ENCODE assay signal across 20 cellular contexts in genomic region chr5:114113604-114114003, GRCh38.
DNase-seq lines count a peak whose midpoint lies in the region; ATAC-seq and TF ChIP-seq lines count a peak whose summit lies in the region.
"Had no signal": no experiment of that assay in that cellular context is flagged by ENCODE, and none has a peak within 500 bp of the region (broad histone marks: within the 10 kb centered on the region; RNA-seq: fewer than 3 reads in every experiment).

No MANE protein-coding gene starts in this region.

- no peaks in the 10 kb centered on the region for H3K9me3 Mint-ChIP-seq in activated CD4-positive, alpha-beta T cell treated with anti-CD3 and anti-CD28 coated beads, Interleukin-2, amount 10 ng/mL, durations not matched to agents 24 days and 14 days
- H3K9me3 Mint-ChIP-seq in type B pancreatic cell = peaks cover 5% of the 10 kb centered on the region
- H3K9me3 Mint-ChIP-seq: CD8-positive, alpha-beta T cell had no signal

- H3K36me3 Mint-ChIP-seq in activated CD4-positive, alpha-beta T cell treated with anti-CD3 and anti-CD28 coated beads, Interleukin-2, amount 10 ng/mL, durations not matched to agents 24 days and 14 days (ENCODE audit: low read depth) = no peaks in the 10 kb centered on the region
- no peaks in the 10 kb centered on the region for H3K36me3 Mint-ChIP-seq in type B pancreatic cell
- H3K36me3 Mint-ChIP-seq: CD8-positive, alpha-beta T cell had no signal

- intact Hi-C loops in activated CD4-positive, alpha-beta T cell treated with anti-CD3 and anti-CD28 coated beads, Interleukin-2, amount 10 ng/mL, durations not matched to agents 24 days and 14 days (cut with micrococcal nuclease) = no loop called here

- DNase-seq in activated CD4-positive, alpha-beta T cell treated with anti-CD3 and anti-CD28 coated beads, Interleukin-2, amount 10 ng/mL, durations not matched to agents 24 days and 14 days = peak; percentile 7
- no peak for DNase-seq in activated CD4-positive, alpha-beta T cell treated with anti-CD3 and anti-CD28 coated beads for 48 hours
- DNase-seq in omental fat pad (ENCODE audit: low spot score) = no peak
- no peak for DNase-seq in type B pancreatic cell (ENCODE audit: extremely low spot score, unreplicated experiment)
- no peak for DNase-seq in amygdala (lab: John Stamatoyannopoulos, UW)
- DNase-seq in stimulated activated naive CD8-positive, alpha-beta T cell treated with anti-CD3 and anti-CD28 coated beads, Interleukin-15, Interleukin-2, amounts not matched to agents 100 U/mL and 50 U/mL, for 24 hours = no peak
- DNase-seq: AML-193; CD4-positive, alpha-beta T cell; CD8-positive, alpha-beta T cell; COR-L47; DMS 273 treated with DMSO at 0.1 percent for 48 hours; DMS153; DMS53; DMS79; DND-41; EL; GDM1 had no signal

- no peaks in the 10 kb centered on the region for H3K4me1 Mint-ChIP-seq in activated CD4-positive, alpha-beta T cell treated with anti-CD3 and anti-CD28 coated beads, Interleukin-2, amount 10 ng/mL, durations not matched to agents 24 days and 14 days
- H3K4me1 Mint-ChIP-seq in type B pancreatic cell (ENCODE audit: unreplicated experiment) = peaks cover 4% of the 10 kb centered on the region
- H3K4me1 Mint-ChIP-seq: B cell had no signal

- no peak overlapping the region for H3K27ac Mint-ChIP-seq in activated CD4-positive, alpha-beta T cell treated with anti-CD3 and anti-CD28 coated beads, Interleukin-2, amount 10 ng/mL, durations not matched to agents 24 days and 14 days
- peak overlapping the region; percentile 9 for H3K27ac Mint-ChIP-seq in type B pancreatic cell
- H3K27ac Mint-ChIP-seq: B cell; CD4-positive, alpha-beta T cell; CD8-positive, alpha-beta T cell had no signal

- H3K27me3 Mint-ChIP-seq in activated CD4-positive, alpha-beta T cell treated with anti-CD3 and anti-CD28 coated beads, Interleukin-2, amount 10 ng/mL, durations not matched to agents 24 days and 14 days = no peaks in the 10 kb centered on the region
- H3K27me3 Mint-ChIP-seq in type B pancreatic cell = peaks cover 3% of the 10 kb centered on the region
- H3K27me3 Mint-ChIP-seq: B cell; CD4-positive, alpha-beta T cell had no signal

- peak; percentile 44 for ATAC-seq in omental fat pad (ENCODE audit: low FRiP score)
- no peak for ATAC-seq in stimulated activated naive CD8-positive, alpha-beta T cell treated with anti-CD3 and anti-CD28 coated beads, Interleukin-15, Interleukin-2, amounts not matched to agents 100 U/mL and 50 U/mL, for 24 hours
- ATAC-seq: A549; CD8-positive, alpha-beta T cell; GM12878 had no signal

- no peak overlapping the region for H3K4me3 Mint-ChIP-seq in activated CD4-positive, alpha-beta T cell treated with anti-CD3 and anti-CD28 coated beads, Interleukin-2, amount 10 ng/mL, durations not matched to agents 24 days and 14 days
- no peak overlapping the region for H3K4me3 Mint-ChIP-seq in type B pancreatic cell
- H3K4me3 Mint-ChIP-seq: B cell; CD4-positive, alpha-beta T cell; CD8-positive, alpha-beta T cell had no signal

- TF ChIP-seq CTCF in omental fat pad (IDR thresholded peaks at IDR 0.05) (no peak), type B pancreatic cell (conservative IDR thresholded peaks at IDR 0.05) (no peak)
